Comparison of ENCODE assay signal across 1 cellular context in genomic region chr6:33812669-33813068, GRCh38.
TF ChIP-seq lines count a peak whose summit lies in the region.

No MANE protein-coding gene starts in this region.

TF ChIP-seq in HepG2, 621 proteins besides CTCF, POLR2A, EP300 and RAD21 (continued from another document and continues in another):
- peak; percentile 99 to 100 for TF ChIP-seq REST (IDR thresholded peaks at IDR 0.05; ENCODE audit: borderline replicate concordance in 1 of 2, low read depth in 1 of 2, low read length in 2 of 2)
- no peak; the same call in 1 of the 2 replicates for TF ChIP-seq EED (CRISPR knock-in tag; IDR thresholded peaks at IDR 0.05)
- peak; percentile 51; the same call in 1 of the 2 replicates for TF ChIP-seq ETV5 (CRISPR knock-in tag; IDR thresholded peaks at IDR 0.05; ENCODE audit: borderline replicate concordance)
- no peak for TF ChIP-seq SRSF9 (IDR thresholded peaks at IDR 0.05; ENCODE audit: borderline replicate concordance, insufficient read depth, low read depth, low read length, poor library complexity, severe bottlenecking)
- no peak for TF ChIP-seq THAP8 (CRISPR knock-in tag; IDR thresholded peaks at IDR 0.05; ENCODE audit: borderline replicate concordance)
- TF ChIP-seq ATF2 (CRISPR knock-in tag; IDR thresholded peaks at IDR 0.05) = peak; percentile 81; the same call in 1 of the 2 replicates
- TF ChIP-seq ZFY (CRISPR knock-in tag; IDR thresholded peaks at IDR 0.05) = peak; percentile 61
- TF ChIP-seq ZNF724P (CRISPR knock-in tag; IDR thresholded peaks at IDR 0.05; ENCODE audit: borderline replicate concordance) = peak; percentile 70; the same call in 1 of the 2 replicates
- TF ChIP-seq ZNF782 (CRISPR knock-in tag; IDR thresholded peaks at IDR 0.05; ENCODE audit: borderline replicate concordance) = peak; percentile 85; the same call in 1 of the 2 replicates
- no peak; the same call in 1 of the 2 replicates for TF ChIP-seq ZNF563 (CRISPR knock-in tag; IDR thresholded peaks at IDR 0.05)
- no peak for TF ChIP-seq SCMH1 (CRISPR knock-in tag; IDR thresholded peaks at IDR 0.05; ENCODE audit: borderline replicate concordance)
- TF ChIP-seq HNF4A (CRISPR knock-in tag; IDR thresholded peaks at IDR 0.05) = no peak
- no peak for TF ChIP-seq KDM1A (CRISPR knock-in tag; IDR thresholded peaks at IDR 0.05)
- peak; percentile 57; the same call in 1 of the 2 replicates for TF ChIP-seq PRDM15 (CRISPR knock-in tag; IDR thresholded peaks at IDR 0.05)
- no peak for TF ChIP-seq HIC2 (CRISPR knock-in tag; IDR thresholded peaks at IDR 0.05; ENCODE audit: low read depth)
- no peak for TF ChIP-seq ZKSCAN5 (CRISPR knock-in tag; IDR thresholded peaks at IDR 0.05)
- peak; percentile 98; the same call in 1 of the 2 replicates for TF ChIP-seq ZBTB44 (CRISPR knock-in tag; IDR thresholded peaks at IDR 0.05)
- TF ChIP-seq REXO4 (CRISPR knock-in tag; IDR thresholded peaks at IDR 0.05; ENCODE audit: borderline replicate concordance) = no peak
- TF ChIP-seq HINFP (CRISPR knock-in tag; IDR thresholded peaks at IDR 0.05; ENCODE audit: low read depth) = peak; percentile 58; the same call in 1 of the 2 replicates
- TF ChIP-seq RXRA (CRISPR knock-in tag; IDR thresholded peaks at IDR 0.05) = no peak
- TF ChIP-seq ZNF670 (CRISPR knock-in tag; IDR thresholded peaks at IDR 0.05; ENCODE audit: borderline replicate concordance) = no peak
- TF ChIP-seq FOXJ3 (CRISPR knock-in tag; IDR thresholded peaks at IDR 0.05; ENCODE audit: borderline replicate concordance) = no peak
- TF ChIP-seq CSRNP2 (CRISPR knock-in tag; conservative IDR thresholded peaks at IDR 0.05; ENCODE audit: low read depth) = no peak
- TF ChIP-seq ZBTB37 (CRISPR knock-in tag; IDR thresholded peaks at IDR 0.05) = no peak; the same call in 1 of the 2 replicates
- TF ChIP-seq ZNF510 (CRISPR knock-in tag; IDR thresholded peaks at IDR 0.05; ENCODE audit: low read depth) = peak; percentile 72; the same call in 1 of the 2 replicates
- TF ChIP-seq TFDP2 (CRISPR knock-in tag; IDR thresholded peaks at IDR 0.05) = no peak
- TF ChIP-seq ZNF746 (CRISPR knock-in tag; IDR thresholded peaks at IDR 0.05) = no peak
- peak; percentile 96 for TF ChIP-seq ZNF781 (CRISPR knock-in tag; IDR thresholded peaks at IDR 0.05; ENCODE audit: borderline replicate concordance, not compliant biosample characterization)
- TF ChIP-seq ZNF710 (CRISPR knock-in tag; IDR thresholded peaks at IDR 0.05; ENCODE audit: borderline replicate concordance) = no peak
- TF ChIP-seq MED13 (CRISPR knock-in tag; IDR thresholded peaks at IDR 0.05) = peak; percentile 71; the same call in 1 of the 2 replicates
- TF ChIP-seq FOSL2 (CRISPR knock-in tag; IDR thresholded peaks at IDR 0.05) = peak; percentile 73
- peak; percentile 49; the same call in 1 of the 2 replicates for TF ChIP-seq SOX5 (CRISPR knock-in tag; IDR thresholded peaks at IDR 0.05; ENCODE audit: borderline replicate concordance)
- TF ChIP-seq CBFB (CRISPR knock-in tag; IDR thresholded peaks at IDR 0.05) = no peak
- TF ChIP-seq NCOA5 (CRISPR knock-in tag; IDR thresholded peaks at IDR 0.05) = no peak
- no peak for TF ChIP-seq ELF4 (CRISPR knock-in tag; IDR thresholded peaks at IDR 0.05; ENCODE audit: borderline replicate concordance)
- no peak for TF ChIP-seq ZNF383 (CRISPR knock-in tag; IDR thresholded peaks at IDR 0.05; ENCODE audit: borderline replicate concordance)
